Comparison of ENCODE assay signal across 8 cellular contexts in the genomic region with DNA sequence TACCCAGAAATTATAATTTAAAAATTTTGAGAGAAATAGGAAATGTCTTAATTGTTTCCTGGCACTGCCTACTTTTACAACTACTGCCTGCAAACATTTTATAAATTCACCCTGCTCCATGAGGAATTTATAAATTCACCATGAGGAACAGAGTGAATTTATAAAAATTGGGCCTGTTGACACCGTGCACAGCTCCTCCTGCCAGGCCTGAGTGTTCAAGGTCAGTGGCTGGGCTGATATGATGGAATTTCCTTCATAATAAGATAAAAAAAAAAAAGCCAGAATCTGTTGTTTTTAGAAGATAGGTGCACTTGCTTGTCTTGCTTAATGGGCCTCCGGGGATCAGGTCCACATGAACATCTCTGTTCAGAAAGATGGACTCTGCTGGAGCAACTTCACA.
"Had no signal": no experiment of that assay in that cellular context is flagged by ENCODE, and none has a peak within 500 bp of the region (broad histone marks: within the 10 kb centered on the region; RNA-seq: fewer than 3 reads in every experiment).

No MANE protein-coding gene starts in this region.

- FAIRE-seq: H1, H54, K562 had no signal

- DNase-seq: H9, HCEC 1CT, IMR-90 had no signal

- H3K27ac ChIP-seq: HL-60 had no signal

- H2AFZ ChIP-seq: GM23338 had no signal

- H3K4me2 ChIP-seq: GM23338 had no signal

- ATAC-seq: GM23338, K562 had no signal

- H3K4me3 ChIP-seq: GM23338, K562 had no signal
